In the genomic region with DNA sequence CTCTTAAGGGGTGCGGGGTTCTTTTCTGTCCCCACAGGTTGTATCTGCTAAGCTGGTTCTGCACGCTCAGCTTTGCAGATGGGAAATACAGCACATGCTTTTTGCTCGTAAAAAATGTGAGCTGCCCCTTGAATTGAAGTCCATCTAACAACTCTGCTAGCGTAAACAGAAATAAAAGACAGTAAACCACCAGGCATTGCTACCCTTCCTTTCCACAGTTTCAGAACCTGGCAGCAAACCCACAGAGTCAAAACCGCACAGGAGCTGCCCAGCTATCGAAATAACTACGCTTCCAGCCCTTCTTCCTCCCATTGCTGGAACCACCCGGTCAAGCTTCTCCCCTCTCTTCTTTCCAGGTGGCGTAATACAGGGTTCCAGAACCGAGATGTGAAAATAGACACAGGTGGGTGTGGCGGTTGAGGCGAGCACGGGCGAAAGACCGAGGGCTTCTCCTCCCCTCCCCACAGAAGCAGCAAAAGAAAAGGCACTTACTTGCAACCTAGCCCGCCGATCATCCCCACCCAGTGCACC, we compare ENCODE assay signal across 8 cellular contexts.
DNase-seq lines count a peak whose midpoint lies in the region; ATAC-seq and TF ChIP-seq lines count a peak whose summit lies in the region.

No MANE protein-coding gene starts in this region.

- H3K4me3 ChIP-seq in ACC112 (ENCODE audit: low read depth, low read length) = peak overlapping the region; percentile 86
- H3K4me3 ChIP-seq in MM.1S (ENCODE audit: low read length) = peak overlapping the region; percentile 81
- H3K4me3 ChIP-seq in choroid plexus epithelial cell (ENCODE audit: low read depth, low read length) = peak overlapping the region; percentile 72
- peak overlapping the region; percentile 82 to 88 for H3K4me3 ChIP-seq in mucosa of rectum (ENCODE audit: low read length in 2 of 2)

- H3K36me3 ChIP-seq in ACC112 (ENCODE audit: insufficient read depth, low read length) (no peaks in the 10 kb centered on the region), MM.1S (replicated peaks; ENCODE audit: insufficient read depth, low read length) (no peaks in the 10 kb centered on the region), mucosa of rectum (ENCODE audit: control insufficient read depth in 2 of 2, insufficient read depth in 2 of 2, low read length in 2 of 2) (no peaks in the 10 kb centered on the region)

- TF ChIP-seq POLR2A in GM18505 (IDR thresholded peaks at IDR 0.05; ENCODE audit: borderline replicate concordance, extremely low read depth, insufficient read depth, insufficient read length) = no peak

- H3K79me2 ChIP-seq in ACC112 (ENCODE audit: control insufficient read depth, insufficient read depth, low read length, unreplicated experiment) = peaks cover 16% of the 10 kb centered on the region
- peaks cover 28% of the 10 kb centered on the region for H3K79me2 ChIP-seq in MM.1S (ENCODE audit: low read length)

- H3K4me1 ChIP-seq in ACC112 (ENCODE audit: control insufficient read depth, insufficient read depth, low read length, unreplicated experiment) (peaks cover 23% of the 10 kb centered on the region), MM.1S (ENCODE audit: low read length) (peaks cover 13% of the 10 kb centered on the region), mucosa of rectum (ENCODE audit: control insufficient read depth in 2 of 2, insufficient read depth in 2 of 2, low read length in 2 of 2) (peaks cover 6 to 13% of the 10 kb centered on the region in 2 donors)

- ATAC-seq in GM18505 (IDR thresholded peaks at IDR 0.05; ENCODE audit: unreplicated experiment) (peak; percentile 40), GM18909 (IDR thresholded peaks at IDR 0.05; ENCODE audit: poor library complexity, unreplicated experiment) (no peak), HG02763 (IDR thresholded peaks at IDR 0.05; ENCODE audit: unreplicated experiment) (no peak)

- no peaks in the 10 kb centered on the region for H3K9me2 ChIP-seq in MM.1S (replicated peaks; ENCODE audit: insufficient read depth, low read length)

- H3K27ac ChIP-seq in ACC112 (ENCODE audit: low read depth, low read length) (no peak overlapping the region), MM.1S (ENCODE audit: low read length) (peak overlapping the region; percentile 93), mucosa of rectum (ENCODE audit: low read depth in 2 of 2, low read length in 2 of 2) (peak overlapping the region; percentile 69 to 83)

- H3K9ac ChIP-seq in MM.1S (ENCODE audit: low read length) (peak overlapping the region; percentile 65; the same call in 1 of the 2 replicates), mucosa of rectum (ENCODE audit: low read depth in 1 of 2, low read length in 2 of 2) (peak overlapping the region; percentile 48 to 77)

- peaks cover 18% of the 10 kb centered on the region for H3F3A ChIP-seq in MM.1S (ENCODE audit: insufficient read depth, low read length)

- no peaks in the 10 kb centered on the region for H3K9me3 ChIP-seq in MM.1S (replicated peaks; ENCODE audit: insufficient read depth, low read length)
- H3K9me3 ChIP-seq in mucosa of rectum (ENCODE audit: control insufficient read depth in 2 of 2, low read length in 2 of 2) = no peaks in the 10 kb centered on the region

- no peaks in the 10 kb centered on the region for H3K27me3 ChIP-seq in ACC112 (ENCODE audit: insufficient read depth, low read length)
- H3K27me3 ChIP-seq in MM.1S (replicated peaks; ENCODE audit: insufficient read depth, low read length) = no peaks in the 10 kb centered on the region
- no peaks in the 10 kb centered on the region for H3K27me3 ChIP-seq in mucosa of rectum (ENCODE audit: control insufficient read depth in 2 of 2, insufficient read depth in 2 of 2, low read length in 2 of 2)

- H3K4me2 ChIP-seq in MM.1S (ENCODE audit: low read depth, low read length) = peak overlapping the region; percentile 84

- H2AFZ ChIP-seq in ACC112 (ENCODE audit: low read length, unreplicated experiment) (peak overlapping the region; percentile 80), MM.1S (ENCODE audit: low read length) (peak overlapping the region; percentile 89)

- TF ChIP-seq CTCF in MM.1S (IDR thresholded peaks at IDR 0.05; ENCODE audit: low read length) (no peak), choroid plexus epithelial cell (conservative IDR thresholded peaks at IDR 0.05; ENCODE audit: low read depth, low read length) (peak; percentile 9)

- no peaks in the 10 kb centered on the region for H4K20me1 ChIP-seq in MM.1S (ENCODE audit: insufficient read depth, low read length)

- DNase-seq in MM.1S (peak; percentile 92), choroid plexus epithelial cell (ENCODE audit: low read depth) (peak; percentile 29)
- no peak for DNase-seq in activated CD4-positive, alpha-beta T cell treated with anti-CD3 and anti-CD28 coated beads for 48 hours
